ENCODE assay signal across 9 cellular contexts in genomic region chr12:25194211-25194610, GRCh38. TPM values are rescaled to one million over a fixed set of nuclear protein-coding genes. Genes with fewer than 3 reads are reported as not detected.
DNase-seq lines count a peak whose midpoint lies in the region; ATAC-seq and TF ChIP-seq lines count a peak whose summit lies in the region.
"Had no signal": no experiment of that assay in that cellular context is flagged by ENCODE, and none has a peak within 500 bp of the region (broad histone marks: within the 10 kb centered on the region; RNA-seq: fewer than 3 reads in every experiment).

No MANE protein-coding gene starts in this region.

- H3K4me1 Mint-ChIP-seq in CD4-positive, alpha-beta T cell (ENCODE audit: low read depth): peaks cover 42% of the 10 kb centered on the region
- peaks cover 17% of the 10 kb centered on the region for H3K4me1 Mint-ChIP-seq in dendritic cell treated with granulocyte-macrophage colony-stimulating factor and Interleukin-4, amounts not matched to agents 40 ng/mL and 50 ng/mL, for 4 days (ENCODE audit: low read depth)

- H3K4me3 ChIP-seq in MG63 (peak overlapping the region; percentile 80), neuron (ENCODE audit: low read length) (peak overlapping the region; percentile 96)

- H3K27ac ChIP-seq in CD4-positive, alpha-beta T cell (ENCODE audit: low read depth, low read length): peak overlapping the region; percentile 92

- no peaks in the 10 kb centered on the region for H3K27me3 Mint-ChIP-seq in CD4-positive, alpha-beta T cell
- no peaks in the 10 kb centered on the region for H3K27me3 Mint-ChIP-seq in dendritic cell treated with granulocyte-macrophage colony-stimulating factor and Interleukin-4, amounts not matched to agents 40 ng/mL and 50 ng/mL, for 4 days

- H3K4me3 Mint-ChIP-seq in CD4-positive, alpha-beta T cell: peak overlapping the region; percentile 98
- no peak overlapping the region for H3K4me3 Mint-ChIP-seq in dendritic cell treated with granulocyte-macrophage colony-stimulating factor and Interleukin-4, amounts not matched to agents 40 ng/mL and 50 ng/mL, for 4 days

- no peaks in the 10 kb centered on the region for H3K27me3 ChIP-seq in CD4-positive, alpha-beta T cell (ENCODE audit: control insufficient read depth, insufficient read depth, low read length)
- H3K27me3 ChIP-seq in MG63 (no peaks in the 10 kb centered on the region), neuron (ENCODE audit: insufficient read depth, low read length) (no peaks in the 10 kb centered on the region)

- peaks cover 16% of the 10 kb centered on the region for H3K36me3 ChIP-seq in MG63
- no peaks in the 10 kb centered on the region for H3K36me3 ChIP-seq in neuron (ENCODE audit: insufficient read depth, low read length)

- H2AFZ ChIP-seq in neuron (ENCODE audit: low read depth, low read length): peak overlapping the region; percentile 70

- DNase-seq in CD4-positive, alpha-beta T cell: no peak
- DNase-seq in MG63: no peak
- no peak for DNase-seq in activated CD4-positive, CD25-positive, alpha-beta regulatory T cell treated with anti-CD3 and anti-CD28 coated beads, Interleukin-2, amount 50 U/mL, for 72 hours
- no peak for DNase-seq in stimulated activated naive CD4-positive, alpha-beta T cell treated with Interleukin-2 at 50 U/mL for 16 hours (lab: John Stamatoyannopoulos, UW)
- no peak for DNase-seq in NCI-H2081 (lab: John Stamatoyannopoulos, UW)

- no peaks in the 10 kb centered on the region for H3K9me3 ChIP-seq in CD4-positive, alpha-beta T cell (ENCODE audit: control insufficient read depth, low read length)
- H3K9me3 ChIP-seq in MG63 (no peaks in the 10 kb centered on the region), neuron (ENCODE audit: low read length) (no peaks in the 10 kb centered on the region)

- peaks cover 15% of the 10 kb centered on the region for H3K36me3 Mint-ChIP-seq in CD4-positive, alpha-beta T cell (ENCODE audit: low read depth)
- peaks cover 7% of the 10 kb centered on the region for H3K36me3 Mint-ChIP-seq in dendritic cell treated with granulocyte-macrophage colony-stimulating factor and Interleukin-4, amounts not matched to agents 40 ng/mL and 50 ng/mL, for 4 days (ENCODE audit: low read depth)

- CTCF ChIA-PET in CD4-positive, alpha-beta T cell (lab: Charles Lee): interaction anchor here (0.9 to 1.7 kb wide), 3 partner anchors 8 to 47 kb away, joined by 3 to 8 read pairs (median 4); no protein-coding TSS in a partner anchor

- intact Hi-C loops in CD4-positive, alpha-beta T cell (cut with DNase I, micrococcal nuclease): loop anchor here in 1 of 2 experiments (5.0 kb wide), 1 partner anchor 37 kb away; no protein-coding TSS in a partner anchor
- intact Hi-C loops in dendritic cell treated with granulocyte-macrophage colony-stimulating factor and Interleukin-4, amounts not matched to agents 40 ng/mL and 50 ng/mL, for 4 days (cut with micrococcal nuclease): no loop called here

- no peak for TF ChIP-seq CTCF in CD4-positive, alpha-beta T cell (IDR thresholded peaks at IDR 0.05)

- H3K9me3 Mint-ChIP-seq in CD4-positive, alpha-beta T cell: no peaks in the 10 kb centered on the region
- no peaks in the 10 kb centered on the region for H3K9me3 Mint-ChIP-seq in dendritic cell treated with granulocyte-macrophage colony-stimulating factor and Interleukin-4, amounts not matched to agents 40 ng/mL and 50 ng/mL, for 4 days

- H3K4me1 ChIP-seq in neuron (ENCODE audit: insufficient read depth, low read length): peaks cover 6% of the 10 kb centered on the region

- ATAC-seq in CD4-positive, alpha-beta T cell (ENCODE audit: poor library complexity): no peak
- ATAC-seq in HG02938 (IDR thresholded peaks at IDR 0.05; ENCODE audit: unreplicated experiment): no peak

- H3K27ac Mint-ChIP-seq in CD4-positive, alpha-beta T cell: peak overlapping the region; percentile 98
- peak overlapping the region; percentile 96 for H3K27ac Mint-ChIP-seq in dendritic cell treated with granulocyte-macrophage colony-stimulating factor and Interleukin-4, amounts not matched to agents 40 ng/mL and 50 ng/mL, for 4 days

- POLR2A ChIA-PET in CD4-positive, alpha-beta T cell (lab: Charles Lee): interaction anchor here (0.6 to 1.9 kb wide), 7 partner anchors 8 to 183 kb away, joined by 3 to 14 read pairs (median 7); partner anchors contain the start of gene KRAS

RNA-seq across cellular contexts. Expression of gene DNAI7, which starts 0.7 kb away (rescaled TPM):
- under 1 TPM in 1 of 2 experiments, not detected in 1; 0.36 TPM for total RNA-seq in CD4-positive, alpha-beta T cell
- 0.84 TPM in 1 of 2 replicates, not detected in the other for total RNA-seq in MG63 (2014; rRNA removed; shearing (Covaris generic); ENCODE audit: low replicate concordance)
- total RNA-seq: glomerular endothelial cell had no signal

RNA-seq across cellular contexts. Expression of gene ETFRF1, which starts 0.8 kb away (rescaled TPM):
- total RNA-seq in CD4-positive, alpha-beta T cell: 10 to 100 TPM; 32.9 to 39.8 TPM
- total RNA-seq in MG63 (2014; rRNA removed; shearing (Covaris generic); ENCODE audit: low replicate concordance): 25.6 and 71.4 TPM in 2 replicates

RNA-seq across cellular contexts. Expression of gene KRAS, which starts 56.5 kb away (rescaled TPM):
- total RNA-seq in CD4-positive, alpha-beta T cell: 10 to 100 TPM; 45.0 to 48.7 TPM
- total RNA-seq in MG63 (2014; rRNA removed; shearing (Covaris generic); ENCODE audit: low replicate concordance): 4.1 and 6.1 TPM in 2 replicates
